In genomic region chr12:24696800-24697199, GRCh38 we compare ENCODE assay signal across 26 cellular contexts.
"Had no signal": no experiment of that assay in that cellular context is flagged by ENCODE, and none has a peak within 500 bp of the region (broad histone marks: within the 10 kb centered on the region; RNA-seq: fewer than 3 reads in every experiment).

No MANE protein-coding gene starts in this region.

- H3K36me3 ChIP-seq: cardiac muscle cell, gastroesophageal sphincter, heart right ventricle, right lobe of liver, transverse colon, vagina had no signal

- H3K9me3 Mint-ChIP-seq: central memory CD8-positive, alpha-beta T cell; effector memory CD8-positive, alpha-beta T cell; memory B cell; stimulated activated memory B cell treated with anti-CD40 and anti-IgM and Interleukin-4, amounts not matched to agents 10 μg/mL and 1 μg/mL and 100 μg/mL, for 72 hours; stimulated activated naive CD8-positive, alpha-beta T cell treated with anti-CD3 and anti-CD28 coated beads, Interleukin-15, Interleukin-2, amounts not matched to agents 100 ng/mL and 50 ng/mL, for 24 hours had no signal

- H3K9ac ChIP-seq: parathyroid adenoma had no signal

- H3K9me3 ChIP-seq: gastroesophageal sphincter, mucosa of descending colon, right lobe of liver, transverse colon, vagina had no signal

- H3K27me3 Mint-ChIP-seq: central memory CD8-positive, alpha-beta T cell; effector memory CD8-positive, alpha-beta T cell; progenitor cell of endocrine pancreas; stimulated activated memory B cell treated with anti-CD40 and anti-IgM and Interleukin-4, amounts not matched to agents 10 μg/mL and 1 μg/mL and 100 μg/mL, for 72 hours had no signal

- DNase-seq: dermis blood vessel endothelial cell; effector memory CD8-positive, alpha-beta T cell; foreskin keratinocyte; heart right ventricle; hippocampal formation; immature natural killer cell; islet precursor cell; kidney glomerular epithelial cell; left ventricle myocardium superior; mucosa of descending colon; naive B cell; right lobe of liver; stimulated activated CD4-positive, alpha-beta T cell treated with anti-CD3 and anti-CD28 coated beads, Interleukin-4, amount 100 ng/mL, for 4 hours; transverse colon had no signal

- H3K27me3 ChIP-seq: cardiac muscle cell, foreskin keratinocyte, gastroesophageal sphincter, heart right ventricle, right lobe of liver, transverse colon, vagina had no signal

- H3K4me3 ChIP-seq: cardiac muscle cell, coronary artery, gastroesophageal sphincter, heart right ventricle, lung, mucosa of descending colon, right lobe of liver, transverse colon, vagina had no signal

- H3K27ac ChIP-seq: cardiac muscle cell, coronary artery, foreskin keratinocyte, gastroesophageal sphincter, heart right ventricle, parathyroid adenoma, right lobe of liver, transverse colon, vagina had no signal

- H3K79me2 ChIP-seq: parathyroid adenoma had no signal

- ATAC-seq: effector memory CD8-positive, alpha-beta T cell; foreskin keratinocyte; gastroesophageal sphincter; heart right ventricle; left ventricle myocardium superior; mucosa of descending colon; right lobe of liver; stimulated activated memory B cell treated with anti-CD40 and anti-IgM and Interleukin-4, amounts not matched to agents 10 μg/mL and 1 μg/mL and 100 μg/mL, for 72 hours had no signal

- H3K4me1 Mint-ChIP-seq: central memory CD8-positive, alpha-beta T cell; immature natural killer cell; naive B cell; nephron; stimulated activated memory B cell treated with anti-CD40 and anti-IgM and Interleukin-4, amounts not matched to agents 10 μg/mL and 1 μg/mL and 100 μg/mL, for 72 hours had no signal

- H3K27ac Mint-ChIP-seq: effector memory CD8-positive, alpha-beta T cell; immature natural killer cell; memory B cell; naive B cell; progenitor cell of endocrine pancreas; stimulated activated memory B cell treated with anti-CD40 and anti-IgM and Interleukin-4, amounts not matched to agents 10 μg/mL and 1 μg/mL and 100 μg/mL, for 72 hours; stimulated activated naive CD8-positive, alpha-beta T cell treated with anti-CD3 and anti-CD28 coated beads, Interleukin-15, Interleukin-2, amounts not matched to agents 100 ng/mL and 50 ng/mL, for 24 hours had no signal

- H2AFZ ChIP-seq: parathyroid adenoma had no signal

- H3K4me3 Mint-ChIP-seq: central memory CD8-positive, alpha-beta T cell; effector memory CD8-positive, alpha-beta T cell; immature natural killer cell; memory B cell; naive B cell; nephron; stimulated activated memory B cell treated with anti-CD40 and anti-IgM and Interleukin-4, amounts not matched to agents 10 μg/mL and 1 μg/mL and 100 μg/mL, for 72 hours; stimulated activated naive CD8-positive, alpha-beta T cell treated with anti-CD3 and anti-CD28 coated beads, Interleukin-15, Interleukin-2, amounts not matched to agents 100 ng/mL and 50 ng/mL, for 24 hours had no signal

- H3K4me1 ChIP-seq: foreskin keratinocyte, gastroesophageal sphincter, heart right ventricle, parathyroid adenoma, right lobe of liver, transverse colon, vagina had no signal

- H3K36me3 Mint-ChIP-seq: immature natural killer cell; memory B cell; naive B cell; stimulated activated memory B cell treated with anti-CD40 and anti-IgM and Interleukin-4, amounts not matched to agents 10 μg/mL and 1 μg/mL and 100 μg/mL, for 72 hours had no signal
